8 cellular contexts compared by ENCODE assay signal in the genomic region with DNA sequence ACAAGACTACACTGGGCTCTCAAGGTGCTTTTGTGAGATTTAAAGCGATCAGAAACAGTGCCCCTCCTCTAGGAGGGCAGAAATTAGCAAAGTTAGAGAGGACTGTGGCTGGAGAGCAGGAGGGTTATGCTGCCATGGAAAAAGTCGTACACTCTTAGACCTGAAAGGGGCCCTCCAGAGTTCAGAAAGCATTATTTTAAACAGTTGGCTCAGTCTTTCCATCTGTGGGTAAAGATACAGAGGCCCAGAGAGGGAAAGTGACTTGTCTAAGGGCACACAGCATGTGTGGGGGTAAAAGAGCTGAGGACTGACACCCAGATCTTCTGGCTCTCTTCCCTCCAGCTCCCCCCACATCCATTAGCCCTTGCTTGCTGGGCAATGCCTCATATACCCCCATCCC. TPM values are rescaled to one million over a fixed set of nuclear protein-coding genes. Genes with fewer than 3 reads are reported as not detected.
"Had no signal": no experiment of that assay in that cellular context is flagged by ENCODE, and none has a peak within 500 bp of the region (broad histone marks: within the 10 kb centered on the region; RNA-seq: fewer than 3 reads in every experiment).

No MANE protein-coding gene starts in this region.

- H3K4me3 Mint-ChIP-seq: GM23338, IgD-negative memory B cell had no signal

- H3K9me3 Mint-ChIP-seq: GM23338, IgD-negative memory B cell had no signal

- H3K27ac ChIP-seq: HL-60 had no signal

- ATAC-seq: GM23338, HCT116, HepG2 had no signal

- H3K36me3 ChIP-seq: HAP-1 had no signal

- DNase-seq: KG1 had no signal

- H3K4me2 ChIP-seq: GM23338 had no signal

- H3K9me3 ChIP-seq: HAP-1 had no signal

- H3K27me3 Mint-ChIP-seq: IgD-negative memory B cell had no signal

- H3K4me1 Mint-ChIP-seq: IgD-negative memory B cell had no signal

- H3K27ac Mint-ChIP-seq: IgD-negative memory B cell had no signal

- H3K4me3 ChIP-seq: GM23338, HAP-1 had no signal

- H2AFZ ChIP-seq: GM23338 had no signal

RNA-seq across cellular contexts. Expression of a gene that starts 47.1 kb away (rescaled TPM):
- total RNA-seq: HT1080 had no signal
